Comparison of ENCODE assay signal across 20 cellular contexts in genomic region chr6:111038534-111039252, GRCh38. TPM values are rescaled to one million over a fixed set of nuclear protein-coding genes. Genes with fewer than 3 reads are reported as not detected.
DNase-seq lines count a peak whose midpoint lies in the region; ATAC-seq lines count a peak whose summit lies in the region.
"Had no signal": no experiment of that assay in that cellular context is flagged by ENCODE, and none has a peak within 500 bp of the region (broad histone marks: within the 10 kb centered on the region; RNA-seq: fewer than 3 reads in every experiment).

No MANE protein-coding gene starts in this region.

- no peak overlapping the region for H3K4me3 Mint-ChIP-seq in activated naive CD8-positive, alpha-beta T cell treated with anti-CD3 and anti-CD28 coated beads for 36 hours
- no peak overlapping the region for H3K4me3 Mint-ChIP-seq in naive thymus-derived CD4-positive, alpha-beta T cell
- H3K4me3 Mint-ChIP-seq: CD14-positive monocyte, memory B cell, nephron progenitor cell had no signal

- DNase-seq in activated CD4-positive, alpha-beta T cell treated with anti-CD3 and anti-CD28 coated beads for 48 hours, result peak; percentile 53
- DNase-seq in activated CD4-positive, alpha-beta T cell treated with anti-CD3 and anti-CD28 coated beads, Interleukin-2, amount 50 U/mL, for 4 hours, result no peak
- DNase-seq in GM19240 (ENCODE audit: insufficient read length, low spot score) (peak; percentile 12), NCI-H146 (lab: John Stamatoyannopoulos, UW) (no peak), RKO (ENCODE audit: low spot score) (no peak)
- peak; percentile 21 for DNase-seq in activated naive CD8-positive, alpha-beta T cell treated with anti-CD3 and anti-CD28 coated beads for 36 hours
- DNase-seq in naive thymus-derived CD4-positive, alpha-beta T cell, result no peak
- DNase-seq: DMS79 treated with DMSO at 0.1 percent for 48 hours, glutamatergic neuron, NCI-H748 treated with DMSO at 0.1 percent for 48 hours, nephron progenitor cell, Peyer's patch, SW 1271, tibial artery had no signal

- H3K9me3 Mint-ChIP-seq in activated naive CD8-positive, alpha-beta T cell treated with anti-CD3 and anti-CD28 coated beads for 36 hours, result no peaks in the 10 kb centered on the region
- no peaks in the 10 kb centered on the region for H3K9me3 Mint-ChIP-seq in naive thymus-derived CD4-positive, alpha-beta T cell
- H3K9me3 Mint-ChIP-seq: CD14-positive monocyte, memory B cell had no signal

- no peaks in the 10 kb centered on the region for H3K36me3 Mint-ChIP-seq in activated naive CD8-positive, alpha-beta T cell treated with anti-CD3 and anti-CD28 coated beads for 36 hours
- peaks cover 0 to 3% (median 0%) of the 10 kb centered on the region in 5 donors for H3K36me3 Mint-ChIP-seq in naive thymus-derived CD4-positive, alpha-beta T cell
- H3K36me3 Mint-ChIP-seq: CD14-positive monocyte had no signal

- H3K27me3 Mint-ChIP-seq in activated naive CD8-positive, alpha-beta T cell treated with anti-CD3 and anti-CD28 coated beads for 36 hours, result peaks cover 5% of the 10 kb centered on the region
- peaks cover 0 to 5% (median 4%) of the 10 kb centered on the region in 5 donors for H3K27me3 Mint-ChIP-seq in naive thymus-derived CD4-positive, alpha-beta T cell

- H3K27ac ChIP-seq in naive thymus-derived CD4-positive, alpha-beta T cell (ENCODE audit: low read depth, low read length), result no peak overlapping the region
- H3K27ac ChIP-seq: ascending aorta, epithelial cell of prostate, Peyer's patch, tibial artery had no signal

- H3K4me1 Mint-ChIP-seq in activated naive CD8-positive, alpha-beta T cell treated with anti-CD3 and anti-CD28 coated beads for 36 hours, result peaks cover 8% of the 10 kb centered on the region
- peaks cover 0 to 4% (median 0%) of the 10 kb centered on the region in 7 donors for H3K4me1 Mint-ChIP-seq in naive thymus-derived CD4-positive, alpha-beta T cell
- H3K4me1 Mint-ChIP-seq: CD14-positive monocyte, memory B cell had no signal

- CTCF ChIA-PET in naive thymus-derived CD4-positive, alpha-beta T cell (lab: Charles Lee), result no interaction called here

- intact Hi-C loops in naive thymus-derived CD4-positive, alpha-beta T cell (cut with micrococcal nuclease), result no loop called here

- no peak overlapping the region for H3K4me3 ChIP-seq in naive thymus-derived CD4-positive, alpha-beta T cell (ENCODE audit: low read length)
- H3K4me3 ChIP-seq: ascending aorta, HAP-1, Peyer's patch, tibial artery had no signal

- no peaks in the 10 kb centered on the region for H3K4me1 ChIP-seq in naive thymus-derived CD4-positive, alpha-beta T cell (ENCODE audit: control insufficient read depth in 2 of 2, insufficient read depth in 2 of 2, low read length in 2 of 2)
- H3K4me1 ChIP-seq: ascending aorta, HAP-1, Peyer's patch, tibial artery had no signal

- H3K9me3 ChIP-seq in naive thymus-derived CD4-positive, alpha-beta T cell (ENCODE audit: control insufficient read depth in 2 of 3, low read length in 3 of 3), result no peaks in the 10 kb centered on the region
- H3K9me3 ChIP-seq: ascending aorta, HAP-1, Peyer's patch, tibial artery had no signal

- POLR2A ChIA-PET in naive thymus-derived CD4-positive, alpha-beta T cell (lab: Charles Lee), result no interaction called here

- H3K27me3 ChIP-seq in naive thymus-derived CD4-positive, alpha-beta T cell (ENCODE audit: control insufficient read depth in 2 of 2, insufficient read depth in 2 of 2, low read length in 2 of 2), result no peaks in the 10 kb centered on the region
- H3K27me3 ChIP-seq: ascending aorta, Peyer's patch, tibial artery had no signal

- peak; percentile 74 for ATAC-seq in HG02852 (IDR thresholded peaks at IDR 0.05; ENCODE audit: unreplicated experiment)
- no peak for ATAC-seq in naive thymus-derived CD4-positive, alpha-beta T cell

- H3K27ac Mint-ChIP-seq in activated naive CD8-positive, alpha-beta T cell treated with anti-CD3 and anti-CD28 coated beads for 36 hours, result peak overlapping the region; percentile 4
- peak overlapping the region in 1 of 9 donors; percentile 18 for H3K27ac Mint-ChIP-seq in naive thymus-derived CD4-positive, alpha-beta T cell
- H3K27ac Mint-ChIP-seq: CD14-positive monocyte, memory B cell had no signal

- no peaks in the 10 kb centered on the region for H3K36me3 ChIP-seq in naive thymus-derived CD4-positive, alpha-beta T cell (ENCODE audit: control insufficient read depth in 2 of 3, insufficient read depth in 3 of 3, low read length in 3 of 3)
- H3K36me3 ChIP-seq: ascending aorta, HAP-1, Peyer's patch, tibial artery had no signal

RNA-seq across cellular contexts. Expression of gene SLC16A10, which starts 48.6 kb away (rescaled TPM):
- total RNA-seq in activated naive CD8-positive, alpha-beta T cell treated with anti-CD3 and anti-CD28 coated beads for 36 hours, result 10 to 100 TPM; 12.0 to 13.4 TPM
- 10 to 100 TPM in 3 of 5 experiments, 1 to 10 TPM in 2; 1.6 to 27.7 (median 16.7) TPM for total RNA-seq in naive thymus-derived CD4-positive, alpha-beta T cell
- 10 to 100 TPM; 10.6 to 22.6 TPM for polyA plus RNA-seq in naive thymus-derived CD4-positive, alpha-beta T cell

RNA-seq across cellular contexts. Expression of gene RPF2, which starts 56.9 kb away (rescaled TPM):
- 10 to 100 TPM; 75.0 to 75.3 TPM for total RNA-seq in activated naive CD8-positive, alpha-beta T cell treated with anti-CD3 and anti-CD28 coated beads for 36 hours
- total RNA-seq in naive thymus-derived CD4-positive, alpha-beta T cell, result 10 to 100 TPM in 4 of 5 experiments, 1 to 10 TPM in 1; 8.7 to 29.7 (median 13.2) TPM
- polyA plus RNA-seq in naive thymus-derived CD4-positive, alpha-beta T cell, result 10 to 100 TPM; 19.0 to 29.0 TPM

Comparison
In these comparisons a context has a peak if more than half of its experiments do, and no peak if none do; other contexts are left out.
1. DNase-seq: peak in activated CD4-positive, alpha-beta T cell treated with anti-CD3 and anti-CD28 coated beads for 48 hours (single experiment), GM19240 (single experiment) and activated naive CD8-positive, alpha-beta T cell treated with anti-CD3 and anti-CD28 coated beads for 36 hours (single experiment); none in activated CD4-positive, alpha-beta T cell treated with anti-CD3 and anti-CD28 coated beads, Interleukin-2, amount 50 U/mL, for 4 hours (0 of 2), NCI-H146 (single experiment), RKO (single experiment) and naive thymus-derived CD4-positive, alpha-beta T cell (0 of 9).